8 cellular contexts compared by ENCODE assay signal in genomic region chr1:10694633-10695627, GRCh38.
DNase-seq lines count a peak whose midpoint lies in the region; ATAC-seq, FAIRE-seq and TF ChIP-seq lines count a peak whose summit lies in the region.

No MANE protein-coding gene starts in this region.

- POLR2A ChIA-PET in activated CD8-positive, alpha-beta T cell treated with anti-CD3 and anti-CD28 coated beads for 36 hours (lab: Charles Lee), result interaction anchor here (0.5 kb wide), 1 partner anchor 229 kb away, joined by 3 read pairs; no protein-coding TSS in a partner anchor

- CTCF ChIA-PET in activated CD8-positive, alpha-beta T cell treated with anti-CD3 and anti-CD28 coated beads for 36 hours (lab: Charles Lee), result no interaction called here

- H3K27ac Mint-ChIP-seq in activated CD8-positive, alpha-beta T cell treated with anti-CD3 and anti-CD28 coated beads for 36 hours, result no peak overlapping the region

- H3K27ac ChIP-seq in 22Rv1, result peak overlapping the region; percentile 76

- H3K36me3 Mint-ChIP-seq in activated CD8-positive, alpha-beta T cell treated with anti-CD3 and anti-CD28 coated beads for 36 hours (ENCODE audit: low read depth), result no peaks in the 10 kb centered on the region

- intact Hi-C loops in activated CD8-positive, alpha-beta T cell treated with anti-CD3 and anti-CD28 coated beads for 36 hours (cut with micrococcal nuclease), result loop anchor here (5.0 to 10.0 kb wide), 3 partner anchors 100 to 250 kb away; partner anchors contain the start of gene CASZ1
- intact Hi-C loops in lower leg skin (cut with DNase I; ENCODE audit: low total_unique reads), result no loop called here

- H3K4me3 ChIP-seq in lower leg skin (ENCODE audit: low read depth, poor library complexity, severe bottlenecking), result peak overlapping the region; percentile 29

- no peak for TF ChIP-seq POLR2A in lower leg skin (IDR thresholded peaks at IDR 0.05)

- H3K4me3 Mint-ChIP-seq in activated CD8-positive, alpha-beta T cell treated with anti-CD3 and anti-CD28 coated beads for 36 hours, result peak overlapping the region; percentile 63

- H3K9me3 Mint-ChIP-seq in activated CD8-positive, alpha-beta T cell treated with anti-CD3 and anti-CD28 coated beads for 36 hours, result no peaks in the 10 kb centered on the region

- ATAC-seq in HG03457 (IDR thresholded peaks at IDR 0.05; ENCODE audit: unreplicated experiment), result peak; percentile 39
- peak; percentile 57 for ATAC-seq in activated CD8-positive, alpha-beta T cell treated with anti-CD3 and anti-CD28 coated beads for 36 hours

- TF ChIP-seq CTCF in 22Rv1 (IDR thresholded peaks at IDR 0.05) (no peak), lower leg skin (IDR thresholded peaks at IDR 0.05) (no peak)
- no peak for TF ChIP-seq CTCF in activated CD8-positive, alpha-beta T cell treated with anti-CD3 and anti-CD28 coated beads for 36 hours (IDR thresholded peaks at IDR 0.05)

- peaks cover 40% of the 10 kb centered on the region for H3K4me1 Mint-ChIP-seq in activated CD8-positive, alpha-beta T cell treated with anti-CD3 and anti-CD28 coated beads for 36 hours (ENCODE audit: low read depth)

- peak; percentile 86 for DNase-seq in GM18507 (ENCODE audit: extremely low spot score, insufficient read length, low read depth)
- peak; percentile 87 for DNase-seq in NCI-H748 (lab: John Stamatoyannopoulos, UW; ENCODE audit: unreplicated experiment)
- peak; percentile 77 for DNase-seq in activated CD8-positive, alpha-beta T cell treated with anti-CD3 and anti-CD28 coated beads for 36 hours
- peak; percentile 91 for DNase-seq in ecto neural progenitor cell (ENCODE audit: low spot score)
- peak; percentile 80 to 95 for DNase-seq in lower leg skin (ENCODE audit: low spot score in 2 of 2)
- peak; percentile 76 for DNase-seq in stimulated activated CD4-positive, alpha-beta T cell treated with anti-CD3 and anti-CD28 coated beads, Interleukin-4, amount 100 ng/mL, for 24 hours

- peak; percentile 63 for FAIRE-seq in GM18507 (lab: Jason Lieb, UNC)

- WGBS in lower leg skin, 2 donors, result 6 to 8% methylated on average over 23 to 42 of the region's 126 CpGs

- H3K27me3 Mint-ChIP-seq in activated CD8-positive, alpha-beta T cell treated with anti-CD3 and anti-CD28 coated beads for 36 hours, result peaks cover 4% of the 10 kb centered on the region

Comparison
In these comparisons a context has a peak if more than half of its experiments do, and no peak if none do; other contexts are left out.
1. Peak in every context shown above with its lines: DNase-seq, ATAC-seq, H3K4me3 ChIP-seq and H3K27ac ChIP-seq.